Comparison of ENCODE assay signal across 8 cellular contexts in the genomic region with DNA sequence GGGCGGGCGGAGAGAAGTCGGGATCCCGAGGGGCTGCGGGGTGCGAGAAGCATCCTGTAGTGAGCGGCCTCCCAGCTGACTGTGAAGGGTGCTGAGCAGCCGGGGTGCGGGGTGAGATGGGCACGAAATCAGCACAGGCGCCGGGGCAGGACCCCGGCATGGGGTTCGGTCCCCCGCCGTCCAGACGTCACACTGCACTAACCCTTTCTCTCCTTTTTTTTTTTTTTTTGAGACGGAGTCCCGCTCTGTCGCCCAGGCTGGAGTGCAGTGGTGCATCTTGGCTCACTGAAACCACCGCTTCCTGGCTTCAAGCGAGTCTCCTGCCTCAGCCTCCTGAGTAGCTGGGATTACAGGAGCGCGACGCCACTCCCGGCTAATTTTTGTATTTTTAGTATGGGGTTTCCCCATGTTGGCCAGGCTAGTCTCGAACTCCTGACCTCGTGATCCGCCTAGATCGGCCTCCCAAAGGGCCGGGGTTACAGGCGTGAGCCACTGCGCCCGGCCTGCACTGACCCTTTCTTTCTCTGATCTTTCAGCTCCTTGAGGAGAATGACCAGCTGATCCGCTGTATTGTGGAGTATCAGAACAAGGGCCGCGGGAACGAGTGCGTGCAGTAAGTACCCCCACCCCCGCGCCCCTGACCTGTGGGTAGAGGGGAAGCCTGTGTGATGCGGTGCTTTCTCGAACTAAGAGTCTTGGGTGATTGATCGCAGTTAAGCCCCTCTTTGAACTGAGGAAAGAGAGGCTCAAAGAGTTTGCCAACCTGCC. TPM values are rescaled to one million over a fixed set of nuclear protein-coding genes. Genes with fewer than 3 reads are reported as not detected.
DNase-seq lines count a peak whose midpoint lies in the region; ATAC-seq and TF ChIP-seq lines count a peak whose summit lies in the region.

No MANE protein-coding gene starts in this region.

- no peak for TF ChIP-seq CTCF in neural crest cell (conservative IDR thresholded peaks at IDR 0.05)

- H3K4me3 ChIP-seq in GM08714 (ENCODE audit: low read length): peak overlapping the region; percentile 67

- no peaks in the 10 kb centered on the region for H3K9me3 Mint-ChIP-seq in effector memory CD8-positive, alpha-beta T cell
- H3K9me3 Mint-ChIP-seq in neural crest cell: no peaks in the 10 kb centered on the region

- no peaks in the 10 kb centered on the region for H3K27me3 Mint-ChIP-seq in effector memory CD8-positive, alpha-beta T cell
- no peaks in the 10 kb centered on the region for H3K27me3 Mint-ChIP-seq in neural crest cell (ENCODE audit: low read depth)

- peak; percentile 34 for DNase-seq in OCI-M1 (lab: John Stamatoyannopoulos, UW)
- DNase-seq in effector memory CD8-positive, alpha-beta T cell: no peak
- no peak for DNase-seq in neural crest cell (ENCODE audit: low read depth, low spot score)
- no peak for DNase-seq in inferior parietal cortex (ENCODE audit: extremely low spot score)
- no peak for DNase-seq in midbrain (lab: John Stamatoyannopoulos, UW)

- ATAC-seq in effector memory CD8-positive, alpha-beta T cell (replicated peaks): peak; percentile 39
- no peak for ATAC-seq in GM19455 (IDR thresholded peaks at IDR 0.05; ENCODE audit: unreplicated experiment)
- ATAC-seq in GM21360 (IDR thresholded peaks at IDR 0.05; ENCODE audit: unreplicated experiment): no peak

- H3K4me1 Mint-ChIP-seq in effector memory CD8-positive, alpha-beta T cell (ENCODE audit: low read depth in 2 of 2): peaks cover 20 to 21% of the 10 kb centered on the region in 2 donors
- H3K4me1 Mint-ChIP-seq in neural crest cell: peaks cover 25% of the 10 kb centered on the region

- H3K27ac Mint-ChIP-seq in effector memory CD8-positive, alpha-beta T cell: peak overlapping the region; percentile 93
- peak overlapping the region; percentile 96 for H3K27ac Mint-ChIP-seq in neural crest cell (ENCODE audit: unreplicated experiment)

- peaks cover 44% of the 10 kb centered on the region for H3K36me3 Mint-ChIP-seq in effector memory CD8-positive, alpha-beta T cell (ENCODE audit: insufficient read depth)
- no peaks in the 10 kb centered on the region for H3K36me3 Mint-ChIP-seq in neural crest cell (ENCODE audit: low read depth)

- H3K4me3 Mint-ChIP-seq in effector memory CD8-positive, alpha-beta T cell: peak overlapping the region; percentile 74 to 81
- H3K4me3 Mint-ChIP-seq in neural crest cell: peak overlapping the region; percentile 95

RNA-seq across cellular contexts. Expression of gene SS18L2, which starts 0.5 kb away (rescaled TPM):
- 50.4 and 50.5 TPM in 2 replicates for total RNA-seq in neural crest cell

RNA-seq across cellular contexts. Expression of gene NKTR, which starts 9.3 kb away (rescaled TPM):
- 95.0 and 95.2 TPM in 2 replicates for total RNA-seq in neural crest cell

RNA-seq across cellular contexts. Expression of gene SEC22C, which starts 9.4 kb away (rescaled TPM):
- 46.6 and 47.8 TPM in 2 replicates for total RNA-seq in neural crest cell
